In genomic region chr11:67118059-67118766, GRCh38 we compare ENCODE assay signal across 1 cellular context.
TF ChIP-seq lines count a peak whose summit lies in the region.

No MANE protein-coding gene starts in this region.

TF ChIP-seq in GM12878, 131 proteins besides CTCF, POLR2A, EP300 and RAD21 (continued from another document):
- no peak for TF ChIP-seq IKZF2 (IDR thresholded peaks at IDR 0.05)
- TF ChIP-seq TAF1 (IDR thresholded peaks at IDR 0.05; ENCODE audit: borderline replicate concordance, low read depth, low read length) = no peak
- no peak for TF ChIP-seq ETV6 (conservative IDR thresholded peaks at IDR 0.05 in 1 of 2, IDR thresholded peaks at IDR 0.05 in 1 of 2; ENCODE audit: borderline replicate concordance in 1 of 2, low read depth in 1 of 2)
